ENCODE assay signal across 17 cellular contexts in the genomic region with DNA sequence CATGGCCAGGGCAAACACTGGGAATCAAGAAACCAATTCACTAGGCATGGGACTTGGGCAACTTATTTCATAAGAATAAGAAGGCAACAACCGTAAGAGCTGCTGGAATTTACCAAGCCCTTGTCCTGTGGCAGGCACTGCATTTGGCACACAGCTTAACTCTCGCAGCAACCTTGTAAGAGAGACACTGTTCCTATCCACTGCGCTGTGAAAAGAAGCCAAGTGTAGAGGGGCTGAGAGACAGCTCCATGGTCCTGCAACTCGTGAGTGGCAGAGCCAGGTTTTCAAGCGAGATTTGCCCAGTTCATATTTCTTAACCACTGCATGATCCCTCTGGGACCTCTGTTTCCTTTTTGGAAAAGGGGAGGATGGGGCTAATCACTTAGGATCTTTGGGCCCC.
DNase-seq lines count a peak whose midpoint lies in the region; ATAC-seq and TF ChIP-seq lines count a peak whose summit lies in the region.
"Had no signal": no experiment of that assay in that cellular context is flagged by ENCODE, and none has a peak within 500 bp of the region (broad histone marks: within the 10 kb centered on the region; RNA-seq: fewer than 3 reads in every experiment).

No MANE protein-coding gene starts in this region.

- H3K4me3 ChIP-seq in BLaER1 (no peak overlapping the region), PC-9 (peak overlapping the region; percentile 29; the same call in 1 of the 2 replicates), osteoblast (ENCODE audit: insufficient read depth, low read length) (no peak overlapping the region), OCI-LY7 (ENCODE audit: low read depth, low read length, poor library complexity, severe bottlenecking) (no peak overlapping the region)
- H3K4me3 ChIP-seq: left lung, SK-N-MC had no signal

- H3K27ac ChIP-seq in BLaER1: no peak overlapping the region
- H3K27ac ChIP-seq in PC-9: peak overlapping the region; percentile 100
- peak overlapping the region; percentile 98 for H3K27ac ChIP-seq in osteoblast (ENCODE audit: low read depth, low read length)
- no peak overlapping the region for H3K27ac ChIP-seq in OCI-LY7 (ENCODE audit: low read depth, low read length, poor library complexity, severe bottlenecking)
- H3K27ac ChIP-seq: left lung, SK-N-MC had no signal

- H4K20me1 ChIP-seq in BLaER1 (no peaks in the 10 kb centered on the region), PC-9 (ENCODE audit: insufficient read depth) (no peaks in the 10 kb centered on the region), osteoblast (ENCODE audit: insufficient read depth, low read length) (no peaks in the 10 kb centered on the region), OCI-LY7 (ENCODE audit: insufficient read depth, low read length) (no peaks in the 10 kb centered on the region)

- POLR2A ChIA-PET in PC-9 (lab: Charles Lee; ENCODE audit: unreplicated experiment): no interaction called here
- POLR2A ChIA-PET in OCI-LY7 (lab: Charles Lee): no interaction called here

- H3K9me2 ChIP-seq in PC-9 (ENCODE audit: insufficient read depth) (no peaks in the 10 kb centered on the region), OCI-LY7 (ENCODE audit: insufficient read depth, low read length) (no peaks in the 10 kb centered on the region)

- ATAC-seq in GM21576 (IDR thresholded peaks at IDR 0.05; ENCODE audit: unreplicated experiment) (no peak), GM21825 (IDR thresholded peaks at IDR 0.05; ENCODE audit: unreplicated experiment) (no peak)
- ATAC-seq: left lung had no signal

- DNase-seq in PC-9 (no peak), fibroblast of peridontal ligament (ENCODE audit: extremely low read depth) (peak; percentile 61), osteoblast (ENCODE audit: insufficient read length, low spot score, missing footprints) (no peak), activated gamma-delta T cell treated with Interleukin-2 at 50 U/mL for 16 hours (no peak), OCI-LY7 (ENCODE audit: low spot score) (no peak)
- DNase-seq: activated CD4-positive, alpha-beta T cell treated with anti-CD3 and anti-CD28 coated beads for 4 hours; activated naive CD4-positive, alpha-beta T cell treated with anti-CD3 and anti-CD28 coated beads, Interleukin-2, amount 50 U/mL, for 16 hours; COR-L47; H9; left lung; NCI-H2029; stimulated activated CD4-positive, alpha-beta T cell treated with anti-CD3 and anti-CD28 coated beads, Interleukin-12 subunit alpha, Interleukin-12 subunit beta, amount 100 ng/mL, for 4 hours; stimulated activated naive CD4-positive, alpha-beta T cell had no signal

- H2AFZ ChIP-seq in PC-9 (no peak overlapping the region), osteoblast (ENCODE audit: low read length) (peak overlapping the region; percentile 4), OCI-LY7 (ENCODE audit: low read length) (no peak overlapping the region)

- peaks cover 54% of the 10 kb centered on the region for H3F3A ChIP-seq in PC-9 (ENCODE audit: insufficient read depth, low read depth)

- no peaks in the 10 kb centered on the region for H3K79me2 ChIP-seq in PC-9 (ENCODE audit: low read depth)
- no peaks in the 10 kb centered on the region for H3K79me2 ChIP-seq in osteoblast (ENCODE audit: insufficient read depth, low read length)
- no peaks in the 10 kb centered on the region for H3K79me2 ChIP-seq in OCI-LY7 (ENCODE audit: insufficient read depth, low read depth, low read length)

- H3K27me3 ChIP-seq in BLaER1 (no peaks in the 10 kb centered on the region), PC-9 (ENCODE audit: insufficient read depth, low read depth) (no peaks in the 10 kb centered on the region), osteoblast (ENCODE audit: insufficient read depth, low read length) (no peaks in the 10 kb centered on the region)
- H3K27me3 ChIP-seq: left lung had no signal

- H3K9me3 ChIP-seq in BLaER1: no peaks in the 10 kb centered on the region
- H3K9me3 ChIP-seq in PC-9 (ENCODE audit: insufficient read depth, low read depth): no peaks in the 10 kb centered on the region
- H3K9me3 ChIP-seq in osteoblast (ENCODE audit: low read depth, low read length): no peaks in the 10 kb centered on the region
- H3K9me3 ChIP-seq in OCI-LY7 (ENCODE audit: low read length): no peaks in the 10 kb centered on the region
- H3K9me3 ChIP-seq: left lung had no signal

- no peak overlapping the region for H3K9ac ChIP-seq in BLaER1

- H3K4me2 ChIP-seq in BLaER1: peak overlapping the region; percentile 50
- H3K4me2 ChIP-seq in PC-9: peak overlapping the region; percentile 61
- peak overlapping the region; percentile 19 for H3K4me2 ChIP-seq in osteoblast (ENCODE audit: insufficient read depth, low read length)
- no peak overlapping the region for H3K4me2 ChIP-seq in OCI-LY7 (ENCODE audit: low read length)

- no peak for TF ChIP-seq CTCF in PC-9 (conservative IDR thresholded peaks at IDR 0.05)
- TF ChIP-seq CTCF in osteoblast (IDR thresholded peaks at IDR 0.05; ENCODE audit: extremely low read depth, low read depth, low read length): no peak
- TF ChIP-seq CTCF in OCI-LY7 (conservative IDR thresholded peaks at IDR 0.05; ENCODE audit: low read length): no peak

- H3K4me1 ChIP-seq in BLaER1: peaks cover 23% of the 10 kb centered on the region
- H3K4me1 ChIP-seq in PC-9 (replicated peaks; ENCODE audit: insufficient read depth): peaks cover 68% of the 10 kb centered on the region
- peaks cover 58% of the 10 kb centered on the region for H3K4me1 ChIP-seq in osteoblast (ENCODE audit: insufficient read depth, low read length)
- H3K4me1 ChIP-seq in OCI-LY7 (ENCODE audit: insufficient read depth, low read length, poor library complexity, severe bottlenecking): no peaks in the 10 kb centered on the region

- CTCF ChIA-PET in PC-9 (lab: Charles Lee): no interaction called here
- CTCF ChIA-PET in OCI-LY7 (lab: Charles Lee; ENCODE audit: unreplicated experiment): no interaction called here

- BruUV-seq in PC-9 (replicated peaks; lab: Mats Ljungman, UMichigan): TSS peak; percentile 54
- no TSS peak for BruUV-seq in OCI-LY7 (replicated peaks; lab: Mats Ljungman, UMichigan)

- H3K36me3 ChIP-seq in BLaER1 (no peaks in the 10 kb centered on the region), PC-9 (ENCODE audit: low read depth) (no peaks in the 10 kb centered on the region), osteoblast (ENCODE audit: insufficient read depth, low read length) (no peaks in the 10 kb centered on the region), OCI-LY7 (ENCODE audit: insufficient read depth, low read length) (no peaks in the 10 kb centered on the region)
- H3K36me3 ChIP-seq: left lung had no signal

- intact Hi-C loops in PC-9 (cut with micrococcal nuclease; ENCODE audit: unreplicated experiment) (loop anchor here (2.0 to 5.0 kb wide), 2 partner anchors 60 to 115 kb away; no protein-coding TSS in a partner anchor), OCI-LY7 (cut with micrococcal nuclease; ENCODE audit: unreplicated experiment) (no loop called here)

Comparison
In these comparisons a context has a peak if more than half of its experiments do, and no peak if none do; other contexts are left out.
1. H3K27ac ChIP-seq: peak in PC-9 (single experiment) and osteoblast (single experiment); none in BLaER1 (single experiment) and OCI-LY7 (single experiment).